ENCODE assay signal across 1 cellular context in the genomic region with DNA sequence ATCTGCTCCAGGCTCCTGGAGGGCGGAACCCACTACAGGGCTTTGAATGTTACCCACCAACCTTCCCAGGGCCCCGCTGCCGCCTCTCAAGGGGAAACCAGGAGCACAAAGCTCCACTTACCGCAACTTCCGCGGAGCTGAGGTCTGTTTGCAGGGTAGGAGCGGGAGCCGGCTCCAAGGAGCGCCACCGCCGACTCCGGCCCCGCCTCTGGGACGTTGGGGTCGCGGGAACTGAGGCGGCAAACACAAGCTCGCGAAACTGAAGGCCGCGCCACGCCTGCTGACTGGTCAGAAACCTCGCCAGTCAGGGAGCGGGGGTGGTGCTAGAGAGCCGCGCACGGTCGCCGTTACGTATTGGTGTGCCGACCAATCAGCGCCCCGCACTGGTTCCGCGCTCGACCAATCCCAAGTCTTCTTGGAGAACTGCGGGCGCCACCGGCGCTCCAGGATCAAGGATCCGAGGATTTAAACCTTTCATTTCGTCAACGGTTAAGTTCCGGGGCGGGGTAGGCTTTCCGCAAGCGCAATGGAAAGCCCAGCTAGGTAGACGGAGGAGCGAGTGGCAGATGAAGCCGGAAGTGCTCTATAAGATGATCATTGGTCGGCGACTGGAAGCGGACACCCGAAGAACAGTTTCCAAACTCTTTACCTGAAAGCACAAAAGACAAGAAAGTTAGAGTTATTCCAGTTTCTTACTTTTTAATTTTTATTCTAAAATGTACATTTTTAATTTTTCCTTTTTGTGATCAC.
TF ChIP-seq lines count a peak whose summit lies in the region.

A gene (minus strand): TSS at position 233 of the 750 bp plus-strand sequence. CDS start 3,828 bp downstream, outside the sequence.

TF ChIP-seq in HepG2, 621 proteins besides CTCF, POLR2A, EP300 and RAD21 (continued from another document and continues in another):
- TF ChIP-seq, protein P1, sequence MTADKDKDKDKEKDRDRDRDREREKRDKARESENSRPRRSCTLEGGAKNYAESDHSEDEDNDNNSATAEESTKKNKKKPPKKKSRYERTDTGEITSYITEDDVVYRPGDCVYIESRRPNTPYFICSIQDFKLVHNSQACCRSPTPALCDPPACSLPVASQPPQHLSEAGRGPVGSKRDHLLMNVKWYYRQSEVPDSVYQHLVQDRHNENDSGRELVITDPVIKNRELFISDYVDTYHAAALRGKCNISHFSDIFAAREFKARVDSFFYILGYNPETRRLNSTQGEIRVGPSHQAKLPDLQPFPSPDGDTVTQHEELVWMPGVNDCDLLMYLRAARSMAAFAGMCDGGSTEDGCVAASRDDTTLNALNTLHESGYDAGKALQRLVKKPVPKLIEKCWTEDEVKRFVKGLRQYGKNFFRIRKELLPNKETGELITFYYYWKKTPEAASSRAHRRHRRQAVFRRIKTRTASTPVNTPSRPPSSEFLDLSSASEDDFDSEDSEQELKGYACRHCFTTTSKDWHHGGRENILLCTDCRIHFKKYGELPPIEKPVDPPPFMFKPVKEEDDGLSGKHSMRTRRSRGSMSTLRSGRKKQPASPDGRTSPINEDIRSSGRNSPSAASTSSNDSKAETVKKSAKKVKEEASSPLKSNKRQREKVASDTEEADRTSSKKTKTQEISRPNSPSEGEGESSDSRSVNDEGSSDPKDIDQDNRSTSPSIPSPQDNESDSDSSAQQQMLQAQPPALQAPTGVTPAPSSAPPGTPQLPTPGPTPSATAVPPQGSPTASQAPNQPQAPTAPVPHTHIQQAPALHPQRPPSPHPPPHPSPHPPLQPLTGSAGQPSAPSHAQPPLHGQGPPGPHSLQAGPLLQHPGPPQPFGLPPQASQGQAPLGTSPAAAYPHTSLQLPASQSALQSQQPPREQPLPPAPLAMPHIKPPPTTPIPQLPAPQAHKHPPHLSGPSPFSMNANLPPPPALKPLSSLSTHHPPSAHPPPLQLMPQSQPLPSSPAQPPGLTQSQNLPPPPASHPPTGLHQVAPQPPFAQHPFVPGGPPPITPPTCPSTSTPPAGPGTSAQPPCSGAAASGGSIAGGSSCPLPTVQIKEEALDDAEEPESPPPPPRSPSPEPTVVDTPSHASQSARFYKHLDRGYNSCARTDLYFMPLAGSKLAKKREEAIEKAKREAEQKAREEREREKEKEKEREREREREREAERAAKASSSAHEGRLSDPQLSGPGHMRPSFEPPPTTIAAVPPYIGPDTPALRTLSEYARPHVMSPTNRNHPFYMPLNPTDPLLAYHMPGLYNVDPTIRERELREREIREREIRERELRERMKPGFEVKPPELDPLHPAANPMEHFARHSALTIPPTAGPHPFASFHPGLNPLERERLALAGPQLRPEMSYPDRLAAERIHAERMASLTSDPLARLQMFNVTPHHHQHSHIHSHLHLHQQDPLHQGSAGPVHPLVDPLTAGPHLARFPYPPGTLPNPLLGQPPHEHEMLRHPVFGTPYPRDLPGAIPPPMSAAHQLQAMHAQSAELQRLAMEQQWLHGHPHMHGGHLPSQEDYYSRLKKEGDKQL (CRISPR knock-in tag; IDR thresholded peaks at IDR 0.05; ENCODE audit: low read depth): no peak
- no peak for TF ChIP-seq ZNF629 (CRISPR knock-in tag; conservative IDR thresholded peaks at IDR 0.05)
- no peak for TF ChIP-seq NR3C1 (CRISPR knock-in tag; IDR thresholded peaks at IDR 0.05)
- no peak for TF ChIP-seq ARHGAP35 (CRISPR knock-in tag; IDR thresholded peaks at IDR 0.05; ENCODE audit: borderline replicate concordance)
- TF ChIP-seq, protein P2, sequence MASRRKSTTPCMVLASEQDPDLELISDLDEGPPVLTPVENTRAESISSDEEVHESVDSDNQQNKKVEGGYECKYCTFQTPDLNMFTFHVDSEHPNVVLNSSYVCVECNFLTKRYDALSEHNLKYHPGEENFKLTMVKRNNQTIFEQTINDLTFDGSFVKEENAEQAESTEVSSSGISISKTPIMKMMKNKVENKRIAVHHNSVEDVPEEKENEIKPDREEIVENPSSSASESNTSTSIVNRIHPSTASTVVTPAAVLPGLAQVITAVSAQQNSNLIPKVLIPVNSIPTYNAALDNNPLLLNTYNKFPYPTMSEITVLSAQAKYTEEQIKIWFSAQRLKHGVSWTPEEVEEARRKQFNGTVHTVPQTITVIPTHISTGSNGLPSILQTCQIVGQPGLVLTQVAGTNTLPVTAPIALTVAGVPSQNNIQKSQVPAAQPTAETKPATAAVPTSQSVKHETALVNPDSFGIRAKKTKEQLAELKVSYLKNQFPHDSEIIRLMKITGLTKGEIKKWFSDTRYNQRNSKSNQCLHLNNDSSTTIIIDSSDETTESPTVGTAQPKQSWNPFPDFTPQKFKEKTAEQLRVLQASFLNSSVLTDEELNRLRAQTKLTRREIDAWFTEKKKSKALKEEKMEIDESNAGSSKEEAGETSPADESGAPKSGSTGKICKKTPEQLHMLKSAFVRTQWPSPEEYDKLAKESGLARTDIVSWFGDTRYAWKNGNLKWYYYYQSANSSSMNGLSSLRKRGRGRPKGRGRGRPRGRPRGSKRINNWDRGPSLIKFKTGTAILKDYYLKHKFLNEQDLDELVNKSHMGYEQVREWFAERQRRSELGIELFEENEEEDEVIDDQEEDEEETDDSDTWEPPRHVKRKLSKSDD (CRISPR knock-in tag; IDR thresholded peaks at IDR 0.05; ENCODE audit: low read depth): peak; percentile 29
- TF ChIP-seq, protein P3, sequence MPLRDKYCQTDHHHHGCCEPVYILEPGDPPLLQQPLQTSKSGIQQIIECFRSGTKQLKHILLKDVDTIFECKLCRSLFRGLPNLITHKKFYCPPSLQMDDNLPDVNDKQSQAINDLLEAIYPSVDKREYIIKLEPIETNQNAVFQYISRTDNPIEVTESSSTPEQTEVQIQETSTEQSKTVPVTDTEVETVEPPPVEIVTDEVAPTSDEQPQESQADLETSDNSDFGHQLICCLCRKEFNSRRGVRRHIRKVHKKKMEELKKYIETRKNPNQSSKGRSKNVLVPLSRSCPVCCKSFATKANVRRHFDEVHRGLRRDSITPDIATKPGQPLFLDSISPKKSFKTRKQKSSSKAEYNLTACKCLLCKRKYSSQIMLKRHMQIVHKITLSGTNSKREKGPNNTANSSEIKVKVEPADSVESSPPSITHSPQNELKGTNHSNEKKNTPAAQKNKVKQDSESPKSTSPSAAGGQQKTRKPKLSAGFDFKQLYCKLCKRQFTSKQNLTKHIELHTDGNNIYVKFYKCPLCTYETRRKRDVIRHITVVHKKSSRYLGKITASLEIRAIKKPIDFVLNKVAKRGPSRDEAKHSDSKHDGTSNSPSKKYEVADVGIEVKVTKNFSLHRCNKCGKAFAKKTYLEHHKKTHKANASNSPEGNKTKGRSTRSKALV (CRISPR knock-in tag; IDR thresholded peaks at IDR 0.05): no peak
- no peak for TF ChIP-seq MYNN (CRISPR knock-in tag; IDR thresholded peaks at IDR 0.05; ENCODE audit: low read depth)
- TF ChIP-seq, protein P4, sequence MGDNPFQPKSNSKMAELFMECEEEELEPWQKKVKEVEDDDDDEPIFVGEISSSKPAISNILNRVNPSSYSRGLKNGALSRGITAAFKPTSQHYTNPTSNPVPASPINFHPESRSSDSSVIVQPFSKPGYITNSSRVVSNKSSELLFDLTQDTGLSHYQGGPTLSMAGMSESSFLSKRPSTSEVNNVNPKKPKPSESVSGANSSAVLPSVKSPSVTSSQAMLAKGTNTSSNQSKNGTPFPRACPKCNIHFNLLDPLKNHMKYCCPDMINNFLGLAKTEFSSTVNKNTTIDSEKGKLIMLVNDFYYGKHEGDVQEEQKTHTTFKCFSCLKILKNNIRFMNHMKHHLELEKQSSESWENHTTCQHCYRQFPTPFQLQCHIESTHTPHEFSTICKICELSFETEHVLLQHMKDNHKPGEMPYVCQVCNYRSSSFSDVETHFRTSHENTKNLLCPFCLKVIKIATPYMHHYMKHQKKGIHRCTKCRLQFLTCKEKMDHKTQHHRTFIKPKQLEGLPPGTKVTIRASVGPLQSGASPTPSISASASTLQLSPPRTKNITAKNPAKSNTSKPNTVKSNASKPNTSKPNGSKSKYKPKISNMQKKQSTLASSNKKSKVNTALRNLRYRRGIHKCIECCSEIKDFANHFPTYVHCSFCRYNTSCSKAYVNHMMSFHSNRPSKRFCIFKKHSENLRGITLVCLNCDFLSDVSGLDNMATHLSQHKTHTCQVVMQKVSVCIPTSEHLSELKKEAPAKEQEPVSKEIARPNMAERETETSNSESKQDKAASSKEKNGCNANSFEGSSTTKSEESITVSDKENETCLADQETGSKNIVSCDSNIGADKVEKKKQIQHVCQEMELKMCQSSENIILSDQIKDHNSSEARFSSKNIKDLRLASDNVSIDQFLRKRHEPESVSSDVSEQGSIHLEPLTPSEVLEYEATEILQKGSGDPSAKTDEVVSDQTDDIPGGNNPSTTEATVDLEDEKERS (CRISPR knock-in tag; IDR thresholded peaks at IDR 0.05): no peak
- TF ChIP-seq HNRNPH1 (optimal IDR thresholded peaks at IDR 0.05; ENCODE audit: low read depth, low read length): no peak
- no peak for TF ChIP-seq ATRX (CRISPR knock-in tag; IDR thresholded peaks at IDR 0.05; ENCODE audit: borderline replicate concordance)
- TF ChIP-seq, protein P5, sequence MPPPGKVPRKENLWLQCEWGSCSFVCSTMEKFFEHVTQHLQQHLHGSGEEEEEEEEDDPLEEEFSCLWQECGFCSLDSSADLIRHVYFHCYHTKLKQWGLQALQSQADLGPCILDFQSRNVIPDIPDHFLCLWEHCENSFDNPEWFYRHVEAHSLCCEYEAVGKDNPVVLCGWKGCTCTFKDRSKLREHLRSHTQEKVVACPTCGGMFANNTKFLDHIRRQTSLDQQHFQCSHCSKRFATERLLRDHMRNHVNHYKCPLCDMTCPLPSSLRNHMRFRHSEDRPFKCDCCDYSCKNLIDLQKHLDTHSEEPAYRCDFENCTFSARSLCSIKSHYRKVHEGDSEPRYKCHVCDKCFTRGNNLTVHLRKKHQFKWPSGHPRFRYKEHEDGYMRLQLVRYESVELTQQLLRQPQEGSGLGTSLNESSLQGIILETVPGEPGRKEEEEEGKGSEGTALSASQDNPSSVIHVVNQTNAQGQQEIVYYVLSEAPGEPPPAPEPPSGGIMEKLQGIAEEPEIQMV (CRISPR knock-in tag; IDR thresholded peaks at IDR 0.05; ENCODE audit: low read depth): no peak
- no peak for TF ChIP-seq MTA1 (CRISPR knock-in tag; IDR thresholded peaks at IDR 0.05; ENCODE audit: borderline replicate concordance)
- no peak for TF ChIP-seq ZNF296 (CRISPR knock-in tag; conservative IDR thresholded peaks at IDR 0.05)
- no peak for TF ChIP-seq ZNF550 (CRISPR knock-in tag; IDR thresholded peaks at IDR 0.05; ENCODE audit: borderline replicate concordance)
- TF ChIP-seq, protein P6, sequence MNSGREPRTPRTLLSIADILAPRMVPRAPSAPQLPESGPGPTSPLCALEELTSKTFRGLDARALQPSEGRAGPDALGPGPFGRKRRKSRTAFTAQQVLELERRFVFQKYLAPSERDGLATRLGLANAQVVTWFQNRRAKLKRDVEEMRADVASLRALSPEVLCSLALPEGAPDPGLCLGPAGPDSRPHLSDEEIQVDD (CRISPR knock-in tag; IDR thresholded peaks at IDR 0.05; ENCODE audit: borderline replicate concordance): no peak
- no peak for TF ChIP-seq SMAD9 (CRISPR knock-in tag; IDR thresholded peaks at IDR 0.05)
- no peak for TF ChIP-seq LCORL (IDR thresholded peaks at IDR 0.05)
- TF ChIP-seq LCORL (CRISPR knock-in tag; IDR thresholded peaks at IDR 0.05): peak; percentile 47; the same call in 1 of the 2 replicates
- TF ChIP-seq ZFP90 (CRISPR knock-in tag; IDR thresholded peaks at IDR 0.05; ENCODE audit: borderline replicate concordance): peak; percentile 63; the same call in 1 of the 2 replicates
- TF ChIP-seq ZFAT (CRISPR knock-in tag; conservative IDR thresholded peaks at IDR 0.05): no peak
- TF ChIP-seq SP2 (CRISPR knock-in tag; IDR thresholded peaks at IDR 0.05): peak; percentile 90
- peak; percentile 98 for TF ChIP-seq NFYB (CRISPR knock-in tag; IDR thresholded peaks at IDR 0.05)
- no peak for TF ChIP-seq IKZF1 (IDR thresholded peaks at IDR 0.05)
- peak; percentile 57; the same call in 1 of the 2 replicates for TF ChIP-seq ZNF33B (CRISPR knock-in tag; IDR thresholded peaks at IDR 0.05)
- TF ChIP-seq DMAP1 (CRISPR knock-in tag; IDR thresholded peaks at IDR 0.05): peak; percentile 80
- 0 out of 2 replicates have a peak, but pooled peaks have one; percentile 87 for TF ChIP-seq ZNF878 (CRISPR knock-in tag; IDR thresholded peaks at IDR 0.05)
- TF ChIP-seq, protein P7, sequence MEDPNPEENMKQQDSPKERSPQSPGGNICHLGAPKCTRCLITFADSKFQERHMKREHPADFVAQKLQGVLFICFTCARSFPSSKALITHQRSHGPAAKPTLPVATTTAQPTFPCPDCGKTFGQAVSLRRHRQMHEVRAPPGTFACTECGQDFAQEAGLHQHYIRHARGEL (CRISPR knock-in tag; IDR thresholded peaks at IDR 0.05): no peak
- peak; percentile 94 for TF ChIP-seq TGIF2 (CRISPR knock-in tag; IDR thresholded peaks at IDR 0.05)
- TF ChIP-seq MAF1 (CRISPR knock-in tag; IDR thresholded peaks at IDR 0.05; ENCODE audit: borderline replicate concordance): no peak
- TF ChIP-seq ZNF292 (CRISPR knock-in tag; IDR thresholded peaks at IDR 0.05; ENCODE audit: borderline replicate concordance, low read depth): no peak
- TF ChIP-seq, protein P8, sequence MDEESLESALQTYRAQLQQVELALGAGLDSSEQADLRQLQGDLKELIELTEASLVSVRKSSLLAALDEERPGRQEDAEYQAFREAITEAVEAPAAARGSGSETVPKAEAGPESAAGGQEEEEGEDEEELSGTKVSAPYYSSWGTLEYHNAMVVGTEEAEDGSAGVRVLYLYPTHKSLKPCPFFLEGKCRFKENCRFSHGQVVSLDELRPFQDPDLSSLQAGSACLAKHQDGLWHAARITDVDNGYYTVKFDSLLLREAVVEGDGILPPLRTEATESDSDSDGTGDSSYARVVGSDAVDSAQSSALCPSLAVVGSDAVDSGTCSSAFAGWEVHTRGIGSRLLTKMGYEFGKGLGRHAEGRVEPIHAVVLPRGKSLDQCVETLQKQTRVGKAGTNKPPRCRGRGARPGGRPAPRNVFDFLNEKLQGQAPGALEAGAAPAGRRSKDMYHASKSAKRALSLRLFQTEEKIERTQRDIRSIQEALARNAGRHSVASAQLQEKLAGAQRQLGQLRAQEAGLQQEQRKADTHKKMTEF (CRISPR knock-in tag; IDR thresholded peaks at IDR 0.05): no peak
- TF ChIP-seq JUNB (CRISPR knock-in tag; IDR thresholded peaks at IDR 0.05; ENCODE audit: borderline replicate concordance): no peak; the same call in 1 of the 2 replicates
- 0 out of 2 replicates have a peak, but pooled peaks have one; percentile 15 for TF ChIP-seq ZNF792 (CRISPR knock-in tag; IDR thresholded peaks at IDR 0.05)
- TF ChIP-seq ZNF20 (CRISPR knock-in tag; IDR thresholded peaks at IDR 0.05): no peak
- TF ChIP-seq TMF1 (CRISPR knock-in tag; IDR thresholded peaks at IDR 0.05; ENCODE audit: low read depth): peak; percentile 51; the same call in 1 of the 2 replicates
- TF ChIP-seq KDM3A (CRISPR knock-in tag; IDR thresholded peaks at IDR 0.05; ENCODE audit: low read depth): no peak
- TF ChIP-seq, protein P9, sequence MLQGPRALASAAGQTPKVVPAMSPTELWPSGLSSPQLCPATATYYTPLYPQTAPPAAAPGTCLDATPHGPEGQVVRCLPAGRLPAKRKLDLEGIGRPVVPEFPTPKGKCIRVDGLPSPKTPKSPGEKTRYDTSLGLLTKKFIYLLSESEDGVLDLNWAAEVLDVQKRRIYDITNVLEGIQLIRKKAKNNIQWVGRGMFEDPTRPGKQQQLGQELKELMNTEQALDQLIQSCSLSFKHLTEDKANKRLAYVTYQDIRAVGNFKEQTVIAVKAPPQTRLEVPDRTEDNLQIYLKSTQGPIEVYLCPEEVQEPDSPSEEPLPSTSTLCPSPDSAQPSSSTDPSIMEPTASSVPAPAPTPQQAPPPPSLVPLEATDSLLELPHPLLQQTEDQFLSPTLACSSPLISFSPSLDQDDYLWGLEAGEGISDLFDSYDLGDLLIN (CRISPR knock-in tag; IDR thresholded peaks at IDR 0.05; ENCODE audit: borderline replicate concordance): peak; percentile 67; the same call in 1 of the 2 replicates
- TF ChIP-seq ZNF484 (CRISPR knock-in tag; IDR thresholded peaks at IDR 0.05; ENCODE audit: borderline replicate concordance, low read depth): no peak
